In the genomic region with DNA sequence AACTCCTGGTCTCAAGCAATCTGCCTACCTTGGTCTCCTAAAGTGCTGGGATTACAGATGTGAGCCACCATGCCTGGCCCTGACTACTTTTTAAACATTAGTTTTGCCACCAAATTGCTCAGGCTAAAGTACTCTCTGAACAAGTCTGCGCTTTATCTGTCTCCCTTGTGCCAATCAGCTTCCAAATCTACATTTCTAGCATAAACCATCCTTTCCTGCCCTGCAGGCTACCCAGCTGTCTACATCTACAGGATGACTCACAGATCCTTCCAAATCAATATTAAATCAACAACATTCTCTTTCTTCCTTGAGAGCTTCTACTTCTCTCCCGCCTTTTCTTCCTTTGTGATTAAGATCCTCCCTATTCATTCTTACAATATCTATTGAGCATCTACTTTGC, we compare ENCODE assay signal across 16 cellular contexts. TPM values are rescaled to one million over a fixed set of nuclear protein-coding genes. Genes with fewer than 3 reads are reported as not detected.
DNase-seq lines count a peak whose midpoint lies in the region; ATAC-seq and TF ChIP-seq lines count a peak whose summit lies in the region.
"Had no signal": no experiment of that assay in that cellular context is flagged by ENCODE, and none has a peak within 500 bp of the region (broad histone marks: within the 10 kb centered on the region; RNA-seq: fewer than 3 reads in every experiment).

No MANE protein-coding gene starts in this region.

- no peaks in the 10 kb centered on the region for H3K9me3 Mint-ChIP-seq in stimulated activated memory B cell treated with anti-CD40 and anti-IgM and Interleukin-4, amounts not matched to agents 10 μg/mL and 1 μg/mL and 100 μg/mL, for 72 hours
- H3K9me3 Mint-ChIP-seq: CD4-positive, alpha-beta T cell; GM23338 had no signal

- ATAC-seq in stimulated activated memory B cell treated with anti-CD40 and anti-IgM and Interleukin-4, amounts not matched to agents 10 μg/mL and 1 μg/mL and 100 μg/mL, for 72 hours, result no peak
- ATAC-seq: A549, GM23338, HCT116 had no signal

- H3K4me1 Mint-ChIP-seq in stimulated activated memory B cell treated with anti-CD40 and anti-IgM and Interleukin-4, amounts not matched to agents 10 μg/mL and 1 μg/mL and 100 μg/mL, for 72 hours, result peaks cover 37% of the 10 kb centered on the region

- no peak overlapping the region for H3K4me3 ChIP-seq in epithelial cell of esophagus (ENCODE audit: low read length)
- H3K4me3 ChIP-seq: A549, GM23338 had no signal

- no peaks in the 10 kb centered on the region for H3K27me3 Mint-ChIP-seq in stimulated activated memory B cell treated with anti-CD40 and anti-IgM and Interleukin-4, amounts not matched to agents 10 μg/mL and 1 μg/mL and 100 μg/mL, for 72 hours

- H3K27ac Mint-ChIP-seq in stimulated activated memory B cell treated with anti-CD40 and anti-IgM and Interleukin-4, amounts not matched to agents 10 μg/mL and 1 μg/mL and 100 μg/mL, for 72 hours, result peak overlapping the region; percentile 20
- H3K27ac Mint-ChIP-seq: CD4-positive, alpha-beta T cell; GM23338 had no signal

- no peak for TF ChIP-seq CTCF in epithelial cell of esophagus (IDR thresholded peaks at IDR 0.05; ENCODE audit: insufficient read depth, low read depth, low read length, missing control alignments)

- H3K4me3 Mint-ChIP-seq in stimulated activated memory B cell treated with anti-CD40 and anti-IgM and Interleukin-4, amounts not matched to agents 10 μg/mL and 1 μg/mL and 100 μg/mL, for 72 hours, result no peak overlapping the region
- H3K4me3 Mint-ChIP-seq: CD4-positive, alpha-beta T cell; GM23338 had no signal

- intact Hi-C loops in posterior cingulate gyrus (cut with DNase I), result no loop called here

- DNase-seq in EH (ENCODE audit: low read depth), result peak; percentile 8
- DNase-seq in RPMI7951 (ENCODE audit: low read depth), result peak; percentile 37
- DNase-seq in epithelial cell of esophagus (ENCODE audit: low read depth), result peak; percentile 28
- DNase-seq in NK-92 (lab: John Stamatoyannopoulos, UW; ENCODE audit: unreplicated experiment), result no peak
- no peak for DNase-seq in posterior cingulate gyrus
- DNase-seq in superior temporal gyrus (ENCODE audit: extremely low spot score), result no peak
- DNase-seq: AML-193; Caco-2; CD4-positive, alpha-beta T cell; GF-D8; H7; IMR-90 had no signal

- H3K36me3 Mint-ChIP-seq in stimulated activated memory B cell treated with anti-CD40 and anti-IgM and Interleukin-4, amounts not matched to agents 10 μg/mL and 1 μg/mL and 100 μg/mL, for 72 hours, result peaks cover 7% of the 10 kb centered on the region

RNA-seq across cellular contexts. Expression of a gene that starts 16.0 kb away (rescaled TPM):
- total RNA-seq in RPMI7951 (2014; rRNA removed; shearing (Covaris generic)), result 9.6 and 11.4 TPM in 2 replicates

Comparison
In these comparisons a context has a peak if more than half of its experiments do, and no peak if none do; other contexts are left out.
1. DNase-seq: peak in EH (single experiment), RPMI7951 (single experiment) and epithelial cell of esophagus (single experiment); none in NK-92 (single experiment), posterior cingulate gyrus (0 of 10) and superior temporal gyrus (single experiment).